In genomic region chr1:148038462-148039333, GRCh38 we compare ENCODE assay signal across 8 cellular contexts.
DNase-seq lines count a peak whose midpoint lies in the region; ATAC-seq and TF ChIP-seq lines count a peak whose summit lies in the region.
"Not testable (repeated sequence)": the region's sequence is repeated elsewhere in the genome, so short reads cannot be mapped to it uniquely, and the experiment has no call there.

No MANE protein-coding gene starts in this region.

- not testable (repeated sequence) for H4K20me1 ChIP-seq in OCI-LY1 (ENCODE audit: insufficient read depth, low read length)

- H3K9me3 Mint-ChIP-seq in stimulated activated memory B cell treated with anti-CD40 and anti-IgM and Interleukin-4, amounts not matched to agents 10 μg/mL and 1 μg/mL and 100 μg/mL, for 72 hours: not testable (repeated sequence)

- ATAC-seq in GM21619 (IDR thresholded peaks at IDR 0.05; ENCODE audit: unreplicated experiment): peak; percentile 76
- ATAC-seq in stimulated activated memory B cell treated with anti-CD40 and anti-IgM and Interleukin-4, amounts not matched to agents 10 μg/mL and 1 μg/mL and 100 μg/mL, for 72 hours: peak; percentile 92

- H3K36me3 Mint-ChIP-seq in stimulated activated memory B cell treated with anti-CD40 and anti-IgM and Interleukin-4, amounts not matched to agents 10 μg/mL and 1 μg/mL and 100 μg/mL, for 72 hours: not testable (repeated sequence)

- H3K4me1 ChIP-seq in HUES6 (ENCODE audit: control insufficient read depth, insufficient read depth, low read length); OCI-LY1 (ENCODE audit: insufficient read depth, low read length, severe bottlenecking); esophagus (ENCODE audit: control insufficient read depth in 2 of 2, insufficient read depth in 2 of 2, low read length in 1 of 2); mucosa of stomach (ENCODE audit: control insufficient read depth, insufficient read depth, low read length): not testable (repeated sequence)

- H3K4me2 ChIP-seq in OCI-LY1 (ENCODE audit: low read length): peak overlapping the region; percentile 54

- not testable (repeated sequence) for H3K27me3 ChIP-seq in HUES6 (ENCODE audit: control insufficient read depth, insufficient read depth, low read length); OCI-LY1 (ENCODE audit: insufficient read depth, low read length); esophagus (ENCODE audit: control insufficient read depth in 1 of 2, insufficient read depth in 2 of 2, low read length in 2 of 2); mucosa of stomach (ENCODE audit: control insufficient read depth, insufficient read depth, low read length)

- H3K9me2 ChIP-seq in OCI-LY1 (ENCODE audit: low read depth, low read length): not testable (repeated sequence)

- not testable (repeated sequence) for H3F3A ChIP-seq in OCI-LY1 (ENCODE audit: insufficient read depth, low read length)

- not testable (repeated sequence) for TF ChIP-seq CTCF in OCI-LY1 (IDR thresholded peaks at IDR 0.05; ENCODE audit: low read length)

- H3K36me3 ChIP-seq in HUES6 (ENCODE audit: control insufficient read depth, insufficient read depth, low read length); OCI-LY1 (ENCODE audit: insufficient read depth, low read length); esophagus (ENCODE audit: control insufficient read depth in 2 of 2, insufficient read depth in 2 of 2, low read length in 1 of 2); mucosa of stomach (ENCODE audit: control insufficient read depth, insufficient read depth, low read length): not testable (repeated sequence)

- DNase-seq in DMS79 (lab: John Stamatoyannopoulos, UW) (peak; percentile 95), activated T-cell treated with anti-CD3 and anti-CD28 coated beads for 4 hours (peak; percentile 22)

- WGBS in esophagus, 2 donors: 0 to 1% methylated on average over 18 to 19 of the region's 38 CpGs

- peak overlapping the region; percentile 81 for H3K9ac ChIP-seq in HUES6 (ENCODE audit: low read length)
- H3K9ac ChIP-seq in OCI-LY1 (ENCODE audit: low read length): peak overlapping the region; percentile 60; the same call in 1 of the 2 replicates
- H3K9ac ChIP-seq in mucosa of stomach (ENCODE audit: low read length): peak overlapping the region; percentile 53

- H3K4me3 ChIP-seq in HUES6 (ENCODE audit: low read depth, low read length) (peak overlapping the region; percentile 55), OCI-LY1 (ENCODE audit: low read depth, low read length, poor library complexity, severe bottlenecking) (peak overlapping the region; percentile 54), esophagus (ENCODE audit: low read depth in 1 of 2, low read length in 2 of 2) (peak overlapping the region; percentile 24 to 37)
- not testable (repeated sequence) for H3K4me3 ChIP-seq in mucosa of stomach (ENCODE audit: low read length)

- H3K4me1 Mint-ChIP-seq in stimulated activated memory B cell treated with anti-CD40 and anti-IgM and Interleukin-4, amounts not matched to agents 10 μg/mL and 1 μg/mL and 100 μg/mL, for 72 hours: not testable (repeated sequence)

- peak overlapping the region; percentile 70 for H3K4me3 Mint-ChIP-seq in stimulated activated memory B cell treated with anti-CD40 and anti-IgM and Interleukin-4, amounts not matched to agents 10 μg/mL and 1 μg/mL and 100 μg/mL, for 72 hours

- H3K79me2 ChIP-seq in OCI-LY1 (ENCODE audit: insufficient read depth, low read length): not testable (repeated sequence)

- peak overlapping the region; percentile 92 for H3K27ac Mint-ChIP-seq in stimulated activated memory B cell treated with anti-CD40 and anti-IgM and Interleukin-4, amounts not matched to agents 10 μg/mL and 1 μg/mL and 100 μg/mL, for 72 hours

- peak overlapping the region; percentile 89 for H3K27ac ChIP-seq in HUES6 (ENCODE audit: low read depth, low read length)
- H3K27ac ChIP-seq in OCI-LY1 (ENCODE audit: low read depth, low read length, poor library complexity, severe bottlenecking): peak overlapping the region; percentile 71
- peak overlapping the region; percentile 63 to 71 for H3K27ac ChIP-seq in esophagus (ENCODE audit: low read depth in 2 of 2, low read length in 1 of 2)

- H2AFZ ChIP-seq in OCI-LY1 (ENCODE audit: low read length): not testable (repeated sequence)

- not testable (repeated sequence) for H3K27me3 Mint-ChIP-seq in stimulated activated memory B cell treated with anti-CD40 and anti-IgM and Interleukin-4, amounts not matched to agents 10 μg/mL and 1 μg/mL and 100 μg/mL, for 72 hours

- not testable (repeated sequence) for H3K9me3 ChIP-seq in HUES6 (ENCODE audit: control insufficient read depth, insufficient read depth, low read depth, low read length); OCI-LY1 (ENCODE audit: low read length); esophagus (ENCODE audit: control insufficient read depth in 2 of 2, insufficient read depth in 1 of 2, low read depth in 1 of 2, low read length in 1 of 2); mucosa of stomach (ENCODE audit: control insufficient read depth, low read length)
